Comparison of ENCODE assay signal across 13 cellular contexts in genomic region chr21:45535341-45536081, GRCh38. TPM values are rescaled to one million over a fixed set of nuclear protein-coding genes. Genes with fewer than 3 reads are reported as not detected.
DNase-seq lines count a peak whose midpoint lies in the region; ATAC-seq and TF ChIP-seq lines count a peak whose summit lies in the region.
"Had no signal": no experiment of that assay in that cellular context is flagged by ENCODE, and none has a peak within 500 bp of the region (broad histone marks: within the 10 kb centered on the region; RNA-seq: fewer than 3 reads in every experiment).

No MANE protein-coding gene starts in this region.

- TF ChIP-seq CTCF in adrenal gland (IDR thresholded peaks at IDR 0.05): no peak
- TF ChIP-seq CTCF in right lobe of liver (IDR thresholded peaks at IDR 0.05): no peak
- TF ChIP-seq CTCF in vagina (IDR thresholded peaks at IDR 0.05): no peak
- TF ChIP-seq CTCF in HFFc6 (IDR thresholded peaks at IDR 0.05): no peak

- H3K9me3 ChIP-seq in adrenal gland (replicated peaks in 1 of 3): no peaks in the 10 kb centered on the region
- H3K9me3 ChIP-seq in right lobe of liver: no peaks in the 10 kb centered on the region
- H3K9me3 ChIP-seq in vagina: no peaks in the 10 kb centered on the region

- DNase-seq in activated CD8-positive, alpha-beta memory T cell treated with anti-CD3 and anti-CD28 coated beads for 24 hours: peak; percentile 55
- no peak for DNase-seq in activated CD8-positive, alpha-beta memory T cell treated with anti-CD3 and anti-CD28 coated beads, Interleukin-2, amount 10 ng/mL, durations not matched to agents 7 days and 5 days
- DNase-seq in adrenal gland (peak; percentile 23 to 67 (median 47)), right lobe of liver (peak; percentile 56 to 76 (median 64)), vagina (ENCODE audit: extremely low spot score in 2 of 2) (no peak), HFFc6 (no peak)
- DNase-seq: EL; foreskin melanocyte; stimulated activated naive CD8-positive, alpha-beta T cell treated with anti-CD3 and anti-CD28 coated beads, Interleukin-15, amount 100 ng/mL, for 72 hours had no signal

- WGBS in adrenal gland, 4 donors: 63 to 83% (median 70%) methylated on average over 30 to 34 of the region's 34 CpGs
- WGBS in right lobe of liver (ENCODE audit: insufficient coverage, low coverage, low lambda C conversion rate, missing lambda C conversion rate): 0% methylated on average over 2 of the region's 34 CpGs

- ATAC-seq in activated CD8-positive, alpha-beta memory T cell treated with anti-CD3 and anti-CD28 coated beads, Interleukin-2, amount 10 ng/mL, durations not matched to agents 7 days and 5 days: no peak
- peak in 3 of 4 donors; percentile 3 to 45 (median 32) for ATAC-seq in right lobe of liver
- no peak for ATAC-seq in GM19023 (IDR thresholded peaks at IDR 0.05; ENCODE audit: unreplicated experiment)
- ATAC-seq: T-cell had no signal

- intact Hi-C loops in adrenal gland (cut with DNase I) (no loop called here), right lobe of liver (cut with DNase I) (no loop called here), vagina (cut with DNase I) (no loop called here)

- H3K9me3 Mint-ChIP-seq in activated CD8-positive, alpha-beta memory T cell treated with anti-CD3 and anti-CD28 coated beads, Interleukin-2, amount 10 ng/mL, durations not matched to agents 7 days and 5 days (ENCODE audit: low read depth): no peaks in the 10 kb centered on the region
- no peaks in the 10 kb centered on the region for H3K9me3 Mint-ChIP-seq in HFFc6
- H3K9me3 Mint-ChIP-seq: central memory CD8-positive, alpha-beta T cell; stimulated activated naive CD8-positive, alpha-beta T cell treated with anti-CD3 and anti-CD28 coated beads, Interleukin-15, amount 100 ng/mL, for 72 hours; T-cell had no signal

- no peaks in the 10 kb centered on the region for H3K27me3 ChIP-seq in adrenal gland
- no peaks in the 10 kb centered on the region for H3K27me3 ChIP-seq in right lobe of liver
- H3K27me3 ChIP-seq in vagina: no peaks in the 10 kb centered on the region

- no peaks in the 10 kb centered on the region for H3K27me3 Mint-ChIP-seq in activated CD8-positive, alpha-beta memory T cell treated with anti-CD3 and anti-CD28 coated beads, Interleukin-2, amount 10 ng/mL, durations not matched to agents 7 days and 5 days
- H3K27me3 Mint-ChIP-seq in HFFc6 (ENCODE audit: insufficient read depth): no peaks in the 10 kb centered on the region
- H3K27me3 Mint-ChIP-seq: central memory CD8-positive, alpha-beta T cell; stimulated activated naive CD8-positive, alpha-beta T cell treated with anti-CD3 and anti-CD28 coated beads, Interleukin-15, amount 100 ng/mL, for 72 hours; T-cell had no signal

- H3K4me1 ChIP-seq in adrenal gland (replicated peaks in 1 of 2) (peaks cover 19 to 22% of the 10 kb centered on the region in 2 donors), right lobe of liver (peaks cover 0 to 32% (median 18%) of the 10 kb centered on the region in 4 donors), vagina (no peaks in the 10 kb centered on the region)

- TF ChIP-seq POLR2A in adrenal gland (IDR thresholded peaks at IDR 0.05) (no peak), right lobe of liver (IDR thresholded peaks at IDR 0.05) (no peak), vagina (IDR thresholded peaks at IDR 0.05) (no peak)

- H3K4me3 ChIP-seq in adrenal gland (no peak overlapping the region), right lobe of liver (no peak overlapping the region), vagina (no peak overlapping the region)

- no peaks in the 10 kb centered on the region for H3K36me3 ChIP-seq in adrenal gland (replicated peaks in 1 of 2)
- no peaks in the 10 kb centered on the region for H3K36me3 ChIP-seq in right lobe of liver
- H3K36me3 ChIP-seq in vagina: no peaks in the 10 kb centered on the region

- peaks cover 21% of the 10 kb centered on the region for H3K4me1 Mint-ChIP-seq in activated CD8-positive, alpha-beta memory T cell treated with anti-CD3 and anti-CD28 coated beads, Interleukin-2, amount 10 ng/mL, durations not matched to agents 7 days and 5 days
- no peaks in the 10 kb centered on the region for H3K4me1 Mint-ChIP-seq in HFFc6 (ENCODE audit: low read depth)

- H3K27ac Mint-ChIP-seq in activated CD8-positive, alpha-beta memory T cell treated with anti-CD3 and anti-CD28 coated beads, Interleukin-2, amount 10 ng/mL, durations not matched to agents 7 days and 5 days: no peak overlapping the region
- H3K27ac Mint-ChIP-seq in HFFc6: no peak overlapping the region
- H3K27ac Mint-ChIP-seq: T-cell had no signal

- H3K4me3 Mint-ChIP-seq in activated CD8-positive, alpha-beta memory T cell treated with anti-CD3 and anti-CD28 coated beads, Interleukin-2, amount 10 ng/mL, durations not matched to agents 7 days and 5 days: no peak overlapping the region
- no peak overlapping the region for H3K4me3 Mint-ChIP-seq in HFFc6
- H3K4me3 Mint-ChIP-seq: central memory CD8-positive, alpha-beta T cell; stimulated activated naive CD8-positive, alpha-beta T cell treated with anti-CD3 and anti-CD28 coated beads, Interleukin-15, amount 100 ng/mL, for 72 hours; T-cell had no signal

- H3K27ac ChIP-seq in adrenal gland: peak overlapping the region in 3 of 5 donors; percentile 46 to 79 (median 60)
- H3K27ac ChIP-seq in right lobe of liver: peak overlapping the region in 2 of 3 donors; percentile 63 to 67
- peak overlapping the region; percentile 30 for H3K27ac ChIP-seq in temporal lobe (ENCODE audit: low read depth, low read length)
- H3K27ac ChIP-seq in vagina: no peak overlapping the region

- H3K36me3 Mint-ChIP-seq in activated CD8-positive, alpha-beta memory T cell treated with anti-CD3 and anti-CD28 coated beads, Interleukin-2, amount 10 ng/mL, durations not matched to agents 7 days and 5 days: peaks cover 15% of the 10 kb centered on the region
- no peaks in the 10 kb centered on the region; the same call in 1 of the 2 replicates for H3K36me3 Mint-ChIP-seq in HFFc6 (ENCODE audit: low read depth)

- CTCF ChIA-PET in activated CD8-positive, alpha-beta memory T cell treated with anti-CD3 and anti-CD28 coated beads, Interleukin-2, amount 10 ng/mL, durations not matched to agents 7 days and 5 days (lab: Charles Lee): no interaction called here

RNA-seq across cellular contexts. Expression of gene SLC19A1, which starts 6.7 kb away (rescaled TPM):
- total RNA-seq in activated CD8-positive, alpha-beta memory T cell treated with anti-CD3 and anti-CD28 coated beads, Interleukin-2, amount 10 ng/mL, durations not matched to agents 7 days and 5 days: 10 to 100 TPM; 53.2 to 60.2 TPM
- total RNA-seq in adrenal gland: 10 to 100 TPM; 13.1 to 21.2 (median 18.9) TPM
- polyA plus RNA-seq in adrenal gland: 10 to 100 TPM in 2 of 3 donors, 1 to 10 TPM in 1; 1.7 to 15.2 (median 14.2) TPM
- total RNA-seq in right lobe of liver: 10 to 100 TPM in 4 of 6 experiments, 1 to 10 TPM in 2; 4.5 to 24.5 (median 15.7) TPM
- total RNA-seq in temporal lobe: 7.4 TPM
- 4.9 TPM for total RNA-seq in vagina
- 10 to 100 TPM; 12.3 to 15.9 (median 14.6) TPM for total RNA-seq in HFFc6 (2021; fragmentation: NEBNext Ultra II Directional; extraction: Animal tissue kit (Norgen Biotek cat#: 25700))

Comparison
In these comparisons a context has a peak if more than half of its experiments do, and no peak if none do; other contexts are left out.
1. DNase-seq: peak in activated CD8-positive, alpha-beta memory T cell treated with anti-CD3 and anti-CD28 coated beads for 24 hours (single experiment), adrenal gland (7 of 7) and right lobe of liver (3 of 3); none in activated CD8-positive, alpha-beta memory T cell treated with anti-CD3 and anti-CD28 coated beads, Interleukin-2, amount 10 ng/mL, durations not matched to agents 7 days and 5 days (single experiment), vagina (0 of 2) and HFFc6 (single experiment).
2. ATAC-seq: peak in right lobe of liver (3 of 4); none in activated CD8-positive, alpha-beta memory T cell treated with anti-CD3 and anti-CD28 coated beads, Interleukin-2, amount 10 ng/mL, durations not matched to agents 7 days and 5 days (single experiment) and GM19023 (single experiment).